26 cellular contexts compared by ENCODE assay signal in genomic region chr17:4427505-4427904, GRCh38. TPM values are rescaled to one million over a fixed set of nuclear protein-coding genes. Genes with fewer than 3 reads are reported as not detected.
"Had no signal": no experiment of that assay in that cellular context is flagged by ENCODE, and none has a peak within 500 bp of the region (broad histone marks: within the 10 kb centered on the region; RNA-seq: fewer than 3 reads in every experiment).

No MANE protein-coding gene starts in this region.

- H3K27ac Mint-ChIP-seq: activated CD4-positive, alpha-beta memory T cell treated with anti-CD3 and anti-CD28 coated beads for 36 hours; activated naive CD4-positive, alpha-beta T cell treated with anti-CD3 and anti-CD28 coated beads for 36 hours; activated naive CD8-positive, alpha-beta T cell treated with anti-CD3 and anti-CD28 coated beads, Interleukin-2, amount 10 ng/mL, durations not matched to agents 7 days and 5 days; activated T-cell treated with anti-CD3 and anti-CD28 coated beads, Interleukin-2, amount 50 U/mL, for 72 hours; endodermal cell; neural progenitor cell; T-helper 17 cell had no signal

- DNase-seq: activated CD4-positive, alpha-beta memory T cell treated with anti-CD3 and anti-CD28 coated beads for 36 hours; activated CD4-positive, alpha-beta T cell treated with anti-CD3 and anti-CD28 coated beads for 4 hours; activated CD4-positive, CD25-positive, alpha-beta regulatory T cell; activated effector memory CD4-positive, alpha-beta T cell treated with Interleukin-2 at 50 U/mL for 16 hours; activated naive CD4-positive, alpha-beta T cell treated with anti-CD3 and anti-CD28 coated beads for 36 hours; activated naive CD8-positive, alpha-beta T cell treated with anti-CD3 and anti-CD28 coated beads, Interleukin-2, amount 10 ng/mL, durations not matched to agents 7 days and 5 days; activated T-cell treated with anti-CD3 and anti-CD28 coated beads, Interleukin-2, amount 50 U/mL, for 72 hours; amygdala; endodermal cell; esophagus squamous epithelium; gastrocnemius medialis; head of caudate nucleus; hypothalamus; mesendoderm; mucosa of descending colon; sigmoid colon; stimulated activated CD4-positive, alpha-beta T cell treated with anti-CD3 and anti-CD28 coated beads, Interleukin-15, amount 100 ng/mL, for 24 hours; stimulated activated CD8-positive, alpha-beta memory T cell treated with anti-CD3 and anti-CD28 coated beads, Interleukin-4, amount 100 ng/mL, for 48 hours; stimulated activated naive CD4-positive, alpha-beta T cell treated with Interleukin-2 at 50 U/mL for 16 hours; T-helper 17 cell; upper lobe of right lung had no signal

- H3K4me2 ChIP-seq: neural progenitor cell, smooth muscle cell had no signal

- FAIRE-seq: bronchial epithelial cell had no signal

- H3K9me3 ChIP-seq: esophagus squamous epithelium, gastrocnemius medialis, mucosa of descending colon, sigmoid colon, upper lobe of right lung had no signal

- H3K27ac ChIP-seq: coronary artery, esophagus squamous epithelium, gastrocnemius medialis, neural progenitor cell, sigmoid colon, upper lobe of right lung had no signal

- H3K9me3 Mint-ChIP-seq: activated CD4-positive, alpha-beta memory T cell treated with anti-CD3 and anti-CD28 coated beads for 36 hours; activated naive CD4-positive, alpha-beta T cell treated with anti-CD3 and anti-CD28 coated beads for 36 hours; activated naive CD8-positive, alpha-beta T cell treated with anti-CD3 and anti-CD28 coated beads, Interleukin-2, amount 10 ng/mL, durations not matched to agents 7 days and 5 days; activated T-cell treated with anti-CD3 and anti-CD28 coated beads, Interleukin-2, amount 50 U/mL, for 72 hours; endodermal cell; neural progenitor cell had no signal

- H3K4me3 Mint-ChIP-seq: activated CD4-positive, alpha-beta memory T cell treated with anti-CD3 and anti-CD28 coated beads for 36 hours; activated naive CD4-positive, alpha-beta T cell treated with anti-CD3 and anti-CD28 coated beads for 36 hours; activated naive CD8-positive, alpha-beta T cell treated with anti-CD3 and anti-CD28 coated beads, Interleukin-2, amount 10 ng/mL, durations not matched to agents 7 days and 5 days; activated T-cell treated with anti-CD3 and anti-CD28 coated beads, Interleukin-2, amount 50 U/mL, for 72 hours; endodermal cell; neural progenitor cell; T-helper 17 cell had no signal

- H3K27me3 Mint-ChIP-seq: activated CD4-positive, alpha-beta memory T cell treated with anti-CD3 and anti-CD28 coated beads for 36 hours; T-helper 17 cell had no signal

- H3K36me3 ChIP-seq: esophagus squamous epithelium, gastrocnemius medialis, neural progenitor cell, sigmoid colon, upper lobe of right lung had no signal

- H3K9ac ChIP-seq: neural progenitor cell had no signal

- H3K27me3 ChIP-seq: esophagus squamous epithelium, gastrocnemius medialis, neural progenitor cell, sigmoid colon, upper lobe of right lung had no signal

- H3K4me1 Mint-ChIP-seq: endodermal cell, T-helper 17 cell had no signal

- H3K36me3 Mint-ChIP-seq: activated CD4-positive, alpha-beta memory T cell treated with anti-CD3 and anti-CD28 coated beads for 36 hours; activated naive CD8-positive, alpha-beta T cell treated with anti-CD3 and anti-CD28 coated beads, Interleukin-2, amount 10 ng/mL, durations not matched to agents 7 days and 5 days; neural progenitor cell had no signal

- H3K4me3 ChIP-seq: coronary artery, esophagus squamous epithelium, gastrocnemius medialis, mucosa of descending colon, neural progenitor cell, sigmoid colon, smooth muscle cell, upper lobe of right lung had no signal

- H3K4me1 ChIP-seq: esophagus squamous epithelium, gastrocnemius medialis, neural progenitor cell, sigmoid colon, upper lobe of right lung had no signal

- ATAC-seq: activated T-cell treated with anti-CD3 and anti-CD28 coated beads, Interleukin-2, amount 50 U/mL, for 72 hours; gastrocnemius medialis; mucosa of descending colon; T-helper 17 cell had no signal

- H2AFZ ChIP-seq: neural progenitor cell had no signal

RNA-seq across cellular contexts. Expression of gene SPNS3, which starts 6.2 kb away (rescaled TPM):
- total RNA-seq: bronchial epithelial cell, endodermal cell, gastrocnemius medialis, osteoblast, sigmoid colon, smooth muscle cell had no signal
- polyA plus RNA-seq: smooth muscle cell had no signal
